Comparison of ENCODE assay signal across 8 cellular contexts in genomic region chr7:107563761-107564552, GRCh38. TPM values are rescaled to one million over a fixed set of nuclear protein-coding genes. Genes with fewer than 3 reads are reported as not detected.
A peak's percentile ranks its signal among the peaks of the same experiment; 100 is the strongest.
DNase-seq lines count a peak whose midpoint lies in the region; ATAC-seq and TF ChIP-seq lines count a peak whose summit lies in the region.

Gene COG5 (minus strand): TSS chr7:107563920. CDS start chr7:107563896, 24 bp downstream.
Gene DUS4L (plus strand): TSS chr7:107563971. CDS start chr7:107567071, 3,100 bp downstream.

- H3K4me1 Mint-ChIP-seq in activated T-cell treated with anti-CD3 and anti-CD28 coated beads, Interleukin-2, amount 50 U/mL, for 4 hours (ENCODE audit: low read depth) = peaks cover 59% of the 10 kb centered on the region

- H4K20me1 ChIP-seq in PC-3 (ENCODE audit: low read length) = peaks cover 12% of the 10 kb centered on the region; the same call in 1 of the 2 replicates

- H3K36me3 Mint-ChIP-seq in activated T-cell treated with anti-CD3 and anti-CD28 coated beads, Interleukin-2, amount 50 U/mL, for 4 hours (ENCODE audit: insufficient read depth) = peaks cover 5% of the 10 kb centered on the region

- CTCF ChIA-PET in PC-3 (lab: Charles Lee) = interaction anchor here (0.6 to 1.3 kb wide), 4 partner anchors 97 to 582 kb away, joined by 3 to 9 read pairs (median 3); no protein-coding TSS in a partner anchor

- no peaks in the 10 kb centered on the region for H3K27me3 Mint-ChIP-seq in activated T-cell treated with anti-CD3 and anti-CD28 coated beads, Interleukin-2, amount 50 U/mL, for 4 hours (ENCODE audit: low read depth)

- no peaks in the 10 kb centered on the region for H3F3A ChIP-seq in PC-3 (ENCODE audit: low read length, unreplicated experiment)

- 0% methylated on average over 54 to 55 of the region's 55 CpGs for WGBS in esophagus, 2 donors

- H3K4me3 ChIP-seq in HUES6 (ENCODE audit: low read depth, low read length) = peak within 1 kb of the TSS; percentile 94
- H3K4me3 ChIP-seq in PC-3 (ENCODE audit: low read length) = peak within 1 kb of the TSS; percentile 87
- peak within 1 kb of the TSS; percentile 72 to 94 for H3K4me3 ChIP-seq in esophagus (ENCODE audit: low read depth in 1 of 2, low read length in 2 of 2)
- H3K4me3 ChIP-seq in muscle layer of duodenum (ENCODE audit: low read depth in 1 of 2, low read length in 2 of 2) = peak within 1 kb of the TSS; percentile 72 to 92

- H3K27ac ChIP-seq in HUES6 (ENCODE audit: low read depth, low read length) = peak within 1 kb of the TSS; percentile 78
- peak within 1 kb of the TSS; percentile 97 for H3K27ac ChIP-seq in PC-3 (ENCODE audit: low read length)
- peak within 1 kb of the TSS; percentile 90 to 93 for H3K27ac ChIP-seq in esophagus (ENCODE audit: low read depth in 2 of 2, low read length in 1 of 2)
- peak within 1 kb of the TSS; percentile 91 for H3K27ac ChIP-seq in muscle layer of duodenum (ENCODE audit: low read length)

- intact Hi-C loops in PC-3 (cut with micrococcal nuclease) = loop anchor here (2.0 to 5.0 kb wide), 3 partner anchors 17 to 303 kb away; partner anchors contain the start of gene BCAP29

- H2AFZ ChIP-seq in PC-3 (ENCODE audit: low read length) = peak within 1 kb of the TSS; percentile 86

- H3K9me2 ChIP-seq in PC-3 (replicated peaks; ENCODE audit: low read length) = no peaks in the 10 kb centered on the region

- H3K4me1 ChIP-seq in HUES6 (ENCODE audit: control insufficient read depth, insufficient read depth, low read length) (peaks cover 13% of the 10 kb centered on the region), PC-3 (ENCODE audit: insufficient read depth, low read length) (peaks cover 55% of the 10 kb centered on the region), esophagus (ENCODE audit: control insufficient read depth in 2 of 2, insufficient read depth in 2 of 2, low read length in 1 of 2) (no peaks in the 10 kb centered on the region), muscle layer of duodenum (ENCODE audit: control insufficient read depth in 1 of 2, insufficient read depth in 2 of 2, low read length in 2 of 2) (peaks cover 6 to 43% of the 10 kb centered on the region in 2 donors)

- peak within 1 kb of the TSS; percentile 94 for H3K4me2 ChIP-seq in PC-3 (ENCODE audit: low read length)

- POLR2A ChIA-PET in PC-3 (lab: Charles Lee; ENCODE audit: unreplicated experiment) = interaction anchor here (0.6 kb wide), 2 partner anchors 11 to 214 kb away, joined by 3 to 6 read pairs; no protein-coding TSS in a partner anchor

- no TSS peak for BruUV-seq in PC-3 (replicated peaks; lab: Mats Ljungman, UMichigan)

- H3K36me3 ChIP-seq in HUES6 (ENCODE audit: control insufficient read depth, insufficient read depth, low read length) = peaks cover 6% of the 10 kb centered on the region; the same call in 1 of the 2 replicates
- peaks cover 4% of the 10 kb centered on the region; the same call in 1 of the 2 replicates for H3K36me3 ChIP-seq in PC-3 (ENCODE audit: low read depth, low read length)
- H3K36me3 ChIP-seq in esophagus (ENCODE audit: control insufficient read depth in 2 of 2, insufficient read depth in 2 of 2, low read length in 1 of 2) = no peaks in the 10 kb centered on the region
- H3K36me3 ChIP-seq in muscle layer of duodenum (ENCODE audit: control insufficient read depth in 1 of 2, insufficient read depth in 2 of 2, low read length in 2 of 2) = peaks cover 0 to 9% of the 10 kb centered on the region in 2 donors

- no peak for TF ChIP-seq CTCF in PC-3 (conservative IDR thresholded peaks at IDR 0.05; ENCODE audit: low read depth, low read length)

- H3K27me3 ChIP-seq in HUES6 (ENCODE audit: control insufficient read depth, insufficient read depth, low read length) = no peaks in the 10 kb centered on the region
- H3K27me3 ChIP-seq in PC-3 (ENCODE audit: low read length) = no peaks in the 10 kb centered on the region
- H3K27me3 ChIP-seq in esophagus (ENCODE audit: control insufficient read depth in 1 of 2, insufficient read depth in 2 of 2, low read length in 2 of 2) = no peaks in the 10 kb centered on the region
- no peaks in the 10 kb centered on the region for H3K27me3 ChIP-seq in muscle layer of duodenum (ENCODE audit: low read depth, low read length)

- peaks cover 73% of the 10 kb centered on the region for H3K79me2 ChIP-seq in PC-3 (ENCODE audit: low read length)

- H3K9me3 ChIP-seq in HUES6 (ENCODE audit: control insufficient read depth, insufficient read depth, low read depth, low read length) (no peaks in the 10 kb centered on the region), PC-3 (ENCODE audit: low read length) (no peaks in the 10 kb centered on the region), esophagus (ENCODE audit: control insufficient read depth in 2 of 2, insufficient read depth in 1 of 2, low read depth in 1 of 2, low read length in 1 of 2) (no peaks in the 10 kb centered on the region), muscle layer of duodenum (ENCODE audit: control insufficient read depth in 1 of 2, low read length in 2 of 2) (no peaks in the 10 kb centered on the region)

- peak; percentile 96 for ATAC-seq in GM21447 (IDR thresholded peaks at IDR 0.05; ENCODE audit: unreplicated experiment)
- peak; percentile 66 for ATAC-seq in PC-3
- peak; percentile 93 for ATAC-seq in activated T-cell treated with anti-CD3 and anti-CD28 coated beads, Interleukin-2, amount 50 U/mL, for 4 hours

- H3K9me3 Mint-ChIP-seq in activated T-cell treated with anti-CD3 and anti-CD28 coated beads, Interleukin-2, amount 50 U/mL, for 4 hours = no peaks in the 10 kb centered on the region

- H3K9ac ChIP-seq in HUES6 (ENCODE audit: low read length) = peak within 1 kb of the TSS; percentile 94
- H3K9ac ChIP-seq in PC-3 (ENCODE audit: low read length) = peak within 1 kb of the TSS; percentile 98

- DNase-seq in DMS114 treated with DMSO at 0.1 percent for 48 hours (lab: John Stamatoyannopoulos, UW; ENCODE audit: unreplicated experiment) (peak; percentile 43), PC-3 (peak; percentile 81)
- DNase-seq in activated T-cell treated with anti-CD3 and anti-CD28 coated beads, Interleukin-2, amount 50 U/mL, for 4 hours = peak; percentile 81
- DNase-seq in stimulated activated CD8-positive, alpha-beta memory T cell treated with anti-CD3 and anti-CD28 coated beads, Interleukin-7, amount 100 ng/mL, for 4 hours (ENCODE audit: low read depth in 2 of 2) = peak; percentile 74 to 78

- peak within 1 kb of the TSS; percentile 84 for H3K4me3 Mint-ChIP-seq in activated T-cell treated with anti-CD3 and anti-CD28 coated beads, Interleukin-2, amount 50 U/mL, for 4 hours

RNA-seq across cellular contexts. Expression of gene COG5, which starts in this region (rescaled TPM):
- 46.5 and 51.7 TPM in 2 replicates for total RNA-seq in PC-3 (2014; rRNA removed)
- total RNA-seq in activated T-cell treated with anti-CD3 and anti-CD28 coated beads, Interleukin-2, amount 50 U/mL, for 4 hours = 10 to 100 TPM; 30.3 to 40.9 (median 40.0) TPM
- 1 to 10 TPM; 4.3 to 7.2 TPM for polyA plus RNA-seq in esophagus

RNA-seq across cellular contexts. Expression of gene DUS4L, which starts in this region (rescaled TPM):
- 10.2 and 12.9 TPM in 2 replicates for total RNA-seq in PC-3 (2014; rRNA removed)
- 10 to 100 TPM in 1 of 3 donors, 1 to 10 TPM in 2; 9.5 to 11.6 (median 9.5) TPM for total RNA-seq in activated T-cell treated with anti-CD3 and anti-CD28 coated beads, Interleukin-2, amount 50 U/mL, for 4 hours
- polyA plus RNA-seq in esophagus = 1 to 10 TPM; 3.5 to 4.0 TPM

Comparison
In these comparisons a context has a peak if more than half of its experiments do, and no peak if none do; other contexts are left out.
1. Peak in every context shown above with its lines: DNase-seq, ATAC-seq, H3K4me3 ChIP-seq and H3K27ac ChIP-seq.